Comparison of ENCODE assay signal across 12 cellular contexts in the genomic region with DNA sequence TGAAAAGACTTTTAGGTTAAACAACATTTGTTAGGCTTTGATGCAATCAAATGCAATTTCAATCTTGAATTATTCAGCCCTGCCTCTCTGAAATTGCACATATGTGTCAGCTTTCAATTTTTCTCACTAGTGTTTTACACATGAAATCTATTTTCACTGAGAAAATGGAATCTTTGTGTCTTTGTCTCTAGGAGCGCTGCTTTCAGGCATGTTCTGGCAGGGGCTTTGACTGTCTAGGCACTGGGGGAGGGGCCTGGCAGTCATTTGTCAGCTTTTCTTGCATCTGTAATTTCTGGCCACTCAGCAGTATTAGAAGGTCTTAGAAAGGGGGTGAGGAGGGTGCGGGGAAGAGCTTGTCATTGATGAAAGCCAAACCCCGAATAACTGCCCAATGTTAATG.
DNase-seq lines count a peak whose midpoint lies in the region; ATAC-seq and TF ChIP-seq lines count a peak whose summit lies in the region.
"Had no signal": no experiment of that assay in that cellular context is flagged by ENCODE, and none has a peak within 500 bp of the region (broad histone marks: within the 10 kb centered on the region; RNA-seq: fewer than 3 reads in every experiment).

No MANE protein-coding gene starts in this region.

- H3K27ac Mint-ChIP-seq in activated T-cell treated with anti-CD3 and anti-CD28 coated beads, Interleukin-2, amount 50 U/mL, for 24 hours, result peak overlapping the region; percentile 35
- H3K27ac Mint-ChIP-seq in WTC11 (peak overlapping the region; percentile 83; the same call in 1 of the 2 replicates), T-cell (no peak overlapping the region)
- H3K27ac Mint-ChIP-seq: activated B cell treated with CpG ODN at 0.5 μM for 24 hours had no signal

- 62% methylated on average over 3 of the region's 3 CpGs for WGBS in smooth muscle cell (ENCODE audit: low lambda C conversion rate)

- peaks cover 40% of the 10 kb centered on the region for H3F3A ChIP-seq in smooth muscle cell (ENCODE audit: low read depth)

- peak overlapping the region; percentile 81 for H3K27ac ChIP-seq in smooth muscle cell (ENCODE audit: low read depth)

- no peak for TF ChIP-seq CTCF in WTC11 (IDR thresholded peaks at IDR 0.05)
- TF ChIP-seq CTCF in smooth muscle cell (IDR thresholded peaks at IDR 0.05; ENCODE audit: borderline replicate concordance, insufficient read depth, poor library complexity, severe bottlenecking), result no peak

- peaks cover 97% of the 10 kb centered on the region for H4K20me1 ChIP-seq in smooth muscle cell (ENCODE audit: low read depth)

- no peak overlapping the region for H3K4me3 ChIP-seq in smooth muscle cell

- peaks cover 18% of the 10 kb centered on the region for H3K36me3 Mint-ChIP-seq in activated T-cell treated with anti-CD3 and anti-CD28 coated beads, Interleukin-2, amount 50 U/mL, for 24 hours (ENCODE audit: low read depth)
- H3K36me3 Mint-ChIP-seq in activated T-cell treated with anti-CD3 and anti-CD28 coated beads, Interleukin-2, amount 50 U/mL, for 4 hours (ENCODE audit: insufficient read depth), result peaks cover 7% of the 10 kb centered on the region
- H3K36me3 Mint-ChIP-seq in WTC11 (no peaks in the 10 kb centered on the region), T-cell (peaks cover 10% of the 10 kb centered on the region)

- H3K36me3 ChIP-seq in smooth muscle cell (ENCODE audit: low read depth), result peaks cover 23% of the 10 kb centered on the region

- no peak overlapping the region for H3K4me3 Mint-ChIP-seq in activated T-cell treated with anti-CD3 and anti-CD28 coated beads, Interleukin-2, amount 50 U/mL, for 24 hours
- no peak overlapping the region for H3K4me3 Mint-ChIP-seq in activated T-cell treated with anti-CD3 and anti-CD28 coated beads, Interleukin-2, amount 50 U/mL, for 4 hours
- H3K4me3 Mint-ChIP-seq in WTC11 (0 out of 2 replicates have a peak overlapping the region, but pooled peaks have one; percentile 4), T-cell (no peak overlapping the region)
- H3K4me3 Mint-ChIP-seq: activated B cell treated with CpG ODN at 0.5 μM for 24 hours had no signal

- CTCF ChIA-PET in WTC11 (lab: Charles Lee), result interaction anchor here (0.8 to 1.1 kb wide), 2 partner anchors 11 to 519 kb away, joined by 3 to 4 read pairs; no protein-coding TSS in a partner anchor
- CTCF ChIA-PET in T-cell (lab: Charles Lee), result no interaction called here

- H3K4me2 ChIP-seq in smooth muscle cell, result peak overlapping the region; percentile 73

- H3K79me2 ChIP-seq in smooth muscle cell (ENCODE audit: low read depth), result peaks cover 100% of the 10 kb centered on the region

- POLR2A ChIA-PET in WTC11 (lab: Charles Lee), result no interaction called here
- POLR2A ChIA-PET in T-cell (lab: Charles Lee), result no interaction called here

- H3K4me1 ChIP-seq in smooth muscle cell (ENCODE audit: low read depth), result peaks cover 36% of the 10 kb centered on the region

- no peaks in the 10 kb centered on the region for H3K27me3 ChIP-seq in smooth muscle cell (ENCODE audit: low read depth)

- H3K9ac ChIP-seq in smooth muscle cell (ENCODE audit: low read depth), result peak overlapping the region; percentile 39

- no peak overlapping the region for H2AFZ ChIP-seq in smooth muscle cell (ENCODE audit: low read depth)

- no peaks in the 10 kb centered on the region for H3K9me3 Mint-ChIP-seq in activated T-cell treated with anti-CD3 and anti-CD28 coated beads, Interleukin-2, amount 50 U/mL, for 24 hours
- no peaks in the 10 kb centered on the region for H3K9me3 Mint-ChIP-seq in activated T-cell treated with anti-CD3 and anti-CD28 coated beads, Interleukin-2, amount 50 U/mL, for 4 hours
- H3K9me3 Mint-ChIP-seq in WTC11 (no peaks in the 10 kb centered on the region), T-cell (no peaks in the 10 kb centered on the region)
- H3K9me3 Mint-ChIP-seq: activated B cell treated with CpG ODN at 0.5 μM for 24 hours had no signal

- no peaks in the 10 kb centered on the region for H3K9me3 ChIP-seq in smooth muscle cell (replicated peaks; ENCODE audit: low read depth)

- DNase-seq in activated T-cell treated with anti-CD3 and anti-CD28 coated beads, Interleukin-2, amount 50 U/mL, for 24 hours, result no peak
- DNase-seq in activated T-cell treated with anti-CD3 and anti-CD28 coated beads, Interleukin-2, amount 50 U/mL, for 4 hours, result no peak
- DNase-seq in WTC11 (ENCODE audit: low spot score) (peak; percentile 38), iPS DF 19.7 (ENCODE audit: low read depth, low spot score) (peak; percentile 5), smooth muscle cell (lab: John Stamatoyannopoulos, UW; ENCODE audit: unreplicated experiment) (no peak), T-cell (no peak), NCI-H2029 treated with DMSO at 0.1 percent for 48 hours (lab: John Stamatoyannopoulos, UW) (no peak)
- DNase-seq: activated B cell treated with CpG ODN at 0.5 μM for 24 hours, amniotic stem cell, HCEC 1CT, NCI-H774 had no signal

- no peaks in the 10 kb centered on the region for H3K27me3 Mint-ChIP-seq in activated T-cell treated with anti-CD3 and anti-CD28 coated beads, Interleukin-2, amount 50 U/mL, for 24 hours
- H3K27me3 Mint-ChIP-seq in activated T-cell treated with anti-CD3 and anti-CD28 coated beads, Interleukin-2, amount 50 U/mL, for 4 hours (ENCODE audit: low read depth), result no peaks in the 10 kb centered on the region
- no peaks in the 10 kb centered on the region for H3K27me3 Mint-ChIP-seq in WTC11 (ENCODE audit: low read depth)
- H3K27me3 Mint-ChIP-seq in T-cell, result no peaks in the 10 kb centered on the region
- H3K27me3 Mint-ChIP-seq: activated B cell treated with CpG ODN at 0.5 μM for 24 hours had no signal

- H3K4me1 Mint-ChIP-seq in activated T-cell treated with anti-CD3 and anti-CD28 coated beads, Interleukin-2, amount 50 U/mL, for 24 hours (ENCODE audit: low read depth), result peaks cover 35% of the 10 kb centered on the region
- peaks cover 23% of the 10 kb centered on the region for H3K4me1 Mint-ChIP-seq in activated T-cell treated with anti-CD3 and anti-CD28 coated beads, Interleukin-2, amount 50 U/mL, for 4 hours (ENCODE audit: low read depth)
- H3K4me1 Mint-ChIP-seq in WTC11 (peaks cover 17% of the 10 kb centered on the region), T-cell (peaks cover 13 to 24% (median 18%) of the 10 kb centered on the region in 3 donors)

- no peak for ATAC-seq in activated T-cell treated with anti-CD3 and anti-CD28 coated beads, Interleukin-2, amount 50 U/mL, for 4 hours
- ATAC-seq in WTC11 (peak; percentile 94), T-cell (replicated peaks in 1 of 4) (no peak), HG02938 (IDR thresholded peaks at IDR 0.05; ENCODE audit: unreplicated experiment) (no peak)

TF ChIP-seq in WTC11, 78 proteins besides CTCF, POLR2A, EP300 and RAD21 (continues in another document):
- TF ChIP-seq SMAD3 (CRISPR knock-in tag; IDR thresholded peaks at IDR 0.05; ENCODE audit: borderline replicate concordance) (no peak), ZNF138 (CRISPR knock-in tag; conservative IDR thresholded peaks at IDR 0.05) (no peak), OVOL2 (CRISPR knock-in tag; IDR thresholded peaks at IDR 0.05; ENCODE audit: borderline replicate concordance) (no peak), SMAD4 (CRISPR knock-in tag; IDR thresholded peaks at IDR 0.05) (no peak), JUN (CRISPR knock-in tag; IDR thresholded peaks at IDR 0.05) (no peak), NFATC4 (CRISPR knock-in tag; IDR thresholded peaks at IDR 0.05) (no peak)
- TF ChIP-seq, protein P1, sequence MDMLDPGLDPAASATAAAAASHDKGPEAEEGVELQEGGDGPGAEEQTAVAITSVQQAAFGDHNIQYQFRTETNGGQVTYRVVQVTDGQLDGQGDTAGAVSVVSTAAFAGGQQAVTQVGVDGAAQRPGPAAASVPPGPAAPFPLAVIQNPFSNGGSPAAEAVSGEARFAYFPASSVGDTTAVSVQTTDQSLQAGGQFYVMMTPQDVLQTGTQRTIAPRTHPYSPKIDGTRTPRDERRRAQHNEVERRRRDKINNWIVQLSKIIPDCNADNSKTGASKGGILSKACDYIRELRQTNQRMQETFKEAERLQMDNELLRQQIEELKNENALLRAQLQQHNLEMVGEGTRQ (CRISPR knock-in tag; IDR thresholded peaks at IDR 0.05), result no peak
- TF ChIP-seq, protein P2, sequence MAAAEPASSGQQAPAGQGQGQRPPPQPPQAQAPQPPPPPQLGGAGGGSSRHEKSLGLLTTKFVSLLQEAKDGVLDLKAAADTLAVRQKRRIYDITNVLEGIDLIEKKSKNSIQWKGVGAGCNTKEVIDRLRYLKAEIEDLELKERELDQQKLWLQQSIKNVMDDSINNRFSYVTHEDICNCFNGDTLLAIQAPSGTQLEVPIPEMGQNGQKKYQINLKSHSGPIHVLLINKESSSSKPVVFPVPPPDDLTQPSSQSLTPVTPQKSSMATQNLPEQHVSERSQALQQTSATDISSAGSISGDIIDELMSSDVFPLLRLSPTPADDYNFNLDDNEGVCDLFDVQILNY (CRISPR knock-in tag; IDR thresholded peaks at IDR 0.05), result no peak
- TF ChIP-seq, protein P3, sequence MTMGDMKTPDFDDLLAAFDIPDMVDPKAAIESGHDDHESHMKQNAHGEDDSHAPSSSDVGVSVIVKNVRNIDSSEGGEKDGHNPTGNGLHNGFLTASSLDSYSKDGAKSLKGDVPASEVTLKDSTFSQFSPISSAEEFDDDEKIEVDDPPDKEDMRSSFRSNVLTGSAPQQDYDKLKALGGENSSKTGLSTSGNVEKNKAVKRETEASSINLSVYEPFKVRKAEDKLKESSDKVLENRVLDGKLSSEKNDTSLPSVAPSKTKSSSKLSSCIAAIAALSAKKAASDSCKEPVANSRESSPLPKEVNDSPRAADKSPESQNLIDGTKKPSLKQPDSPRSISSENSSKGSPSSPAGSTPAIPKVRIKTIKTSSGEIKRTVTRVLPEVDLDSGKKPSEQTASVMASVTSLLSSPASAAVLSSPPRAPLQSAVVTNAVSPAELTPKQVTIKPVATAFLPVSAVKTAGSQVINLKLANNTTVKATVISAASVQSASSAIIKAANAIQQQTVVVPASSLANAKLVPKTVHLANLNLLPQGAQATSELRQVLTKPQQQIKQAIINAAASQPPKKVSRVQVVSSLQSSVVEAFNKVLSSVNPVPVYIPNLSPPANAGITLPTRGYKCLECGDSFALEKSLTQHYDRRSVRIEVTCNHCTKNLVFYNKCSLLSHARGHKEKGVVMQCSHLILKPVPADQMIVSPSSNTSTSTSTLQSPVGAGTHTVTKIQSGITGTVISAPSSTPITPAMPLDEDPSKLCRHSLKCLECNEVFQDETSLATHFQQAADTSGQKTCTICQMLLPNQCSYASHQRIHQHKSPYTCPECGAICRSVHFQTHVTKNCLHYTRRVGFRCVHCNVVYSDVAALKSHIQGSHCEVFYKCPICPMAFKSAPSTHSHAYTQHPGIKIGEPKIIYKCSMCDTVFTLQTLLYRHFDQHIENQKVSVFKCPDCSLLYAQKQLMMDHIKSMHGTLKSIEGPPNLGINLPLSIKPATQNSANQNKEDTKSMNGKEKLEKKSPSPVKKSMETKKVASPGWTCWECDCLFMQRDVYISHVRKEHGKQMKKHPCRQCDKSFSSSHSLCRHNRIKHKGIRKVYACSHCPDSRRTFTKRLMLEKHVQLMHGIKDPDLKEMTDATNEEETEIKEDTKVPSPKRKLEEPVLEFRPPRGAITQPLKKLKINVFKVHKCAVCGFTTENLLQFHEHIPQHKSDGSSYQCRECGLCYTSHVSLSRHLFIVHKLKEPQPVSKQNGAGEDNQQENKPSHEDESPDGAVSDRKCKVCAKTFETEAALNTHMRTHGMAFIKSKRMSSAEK (CRISPR knock-in tag; IDR thresholded peaks at IDR 0.05; ENCODE audit: borderline replicate concordance), result no peak

Comparison
In these comparisons a context has a peak if more than half of its experiments do, and no peak if none do; other contexts are left out.
1. DNase-seq: peak in WTC11 (single experiment) and iPS DF 19.7 (single experiment); none in activated T-cell treated with anti-CD3 and anti-CD28 coated beads, Interleukin-2, amount 50 U/mL, for 24 hours (single experiment), activated T-cell treated with anti-CD3 and anti-CD28 coated beads, Interleukin-2, amount 50 U/mL, for 4 hours (single experiment), smooth muscle cell (single experiment), T-cell (0 of 34) and NCI-H2029 treated with DMSO at 0.1 percent for 48 hours (single experiment).
2. H3K27ac Mint-ChIP-seq: peak in activated T-cell treated with anti-CD3 and anti-CD28 coated beads, Interleukin-2, amount 50 U/mL, for 24 hours (single experiment) and WTC11 (single experiment); none in T-cell (0 of 2).